ENCODE assay signal across 16 cellular contexts in genomic region chr16:85285681-85286065, GRCh38.
DNase-seq lines count a peak whose midpoint lies in the region; ATAC-seq and TF ChIP-seq lines count a peak whose summit lies in the region.
"Had no signal": no experiment of that assay in that cellular context is flagged by ENCODE, and none has a peak within 500 bp of the region (broad histone marks: within the 10 kb centered on the region; RNA-seq: fewer than 3 reads in every experiment).

No MANE protein-coding gene starts in this region.

- H2AFZ ChIP-seq in mammary epithelial cell (ENCODE audit: low read depth, low read length) (peak overlapping the region; percentile 43), mesenchymal stem cell (ENCODE audit: low read depth, low read length) (no peak overlapping the region)

- H3K27ac ChIP-seq in mammary epithelial cell (ENCODE audit: insufficient read depth, low read depth, low read length) (no peak overlapping the region), mesenchymal stem cell (ENCODE audit: low read length, poor library complexity, severe bottlenecking) (no peak overlapping the region), thyroid gland (peak overlapping the region; percentile 52 to 76 (median 54))
- H3K27ac ChIP-seq: C4-2B had no signal

- H3K9ac ChIP-seq in mammary epithelial cell (ENCODE audit: insufficient read depth, low read length) (no peak overlapping the region), mesenchymal stem cell (ENCODE audit: low read length) (peak overlapping the region; percentile 67)

- no peaks in the 10 kb centered on the region for H3K36me3 ChIP-seq in mammary epithelial cell (ENCODE audit: insufficient read depth, low read length)
- peaks cover 0 to 20% of the 10 kb centered on the region in 2 experiments for H3K36me3 ChIP-seq in mesenchymal stem cell (ENCODE audit: control insufficient read depth in 1 of 2, insufficient read depth in 2 of 2, low read depth in 1 of 2, low read length in 2 of 2)
- H3K36me3 ChIP-seq in thyroid gland, result no peaks in the 10 kb centered on the region
- H3K36me3 ChIP-seq: stomach had no signal

- intact Hi-C loops in mammary epithelial cell (cut with micrococcal nuclease) (no loop called here), thyroid gland (cut with DNase I) (no loop called here)

- H2BK15ac ChIP-seq in mesenchymal stem cell (ENCODE audit: low read depth, poor library complexity, severe bottlenecking), result no peak overlapping the region

- no peak overlapping the region for H2BK5ac ChIP-seq in mesenchymal stem cell (ENCODE audit: low read depth, low read length, poor library complexity, severe bottlenecking)

- peaks cover 46% of the 10 kb centered on the region for H3K79me1 ChIP-seq in mesenchymal stem cell (replicated peaks; ENCODE audit: low read length, poor library complexity, severe bottlenecking)

- no peak overlapping the region for H2BK120ac ChIP-seq in mesenchymal stem cell (ENCODE audit: low read depth, low read length)

- H3K9me3 ChIP-seq in mammary epithelial cell (replicated peaks; ENCODE audit: insufficient read depth, low read length) (no peaks in the 10 kb centered on the region), mesenchymal stem cell (ENCODE audit: control insufficient read depth, low read length) (no peaks in the 10 kb centered on the region), thyroid gland (no peaks in the 10 kb centered on the region)
- H3K9me3 ChIP-seq: stomach had no signal

- no TSS peak for BruUV-seq in mammary epithelial cell (replicated peaks; lab: Mats Ljungman, UMichigan)

- no peak for DNase-seq in HFFc6
- no peak for DNase-seq in mammary epithelial cell
- no peak for DNase-seq in mesenchymal stem cell
- DNase-seq in thyroid gland, result no peak
- no peak for DNase-seq in NCI-H1436 treated with DMSO at 0.1 percent for 48 hours (lab: John Stamatoyannopoulos, UW)
- no peak for DNase-seq in SHP77 treated with DMSO at 0.1 percent for 48 hours (lab: John Stamatoyannopoulos, UW)
- DNase-seq: activated naive CD4-positive, alpha-beta T cell treated with anti-CD3 and anti-CD28 coated beads, Interleukin-2, amount 10 ng/mL, durations not matched to agents 7 days and 5 days; activated T-cell treated with anti-CD3 and anti-CD28 coated beads for 4 hours; DND-41; naive B cell; NCI-H2029; NCI-H510A had no signal

- peak overlapping the region; percentile 67 for H4K91ac ChIP-seq in mesenchymal stem cell (ENCODE audit: low read length)

- H3K27me3 ChIP-seq in mammary epithelial cell (ENCODE audit: insufficient read depth, low read length) (no peaks in the 10 kb centered on the region), mesenchymal stem cell (ENCODE audit: control insufficient read depth in 1 of 2, insufficient read depth in 1 of 2, low read length in 2 of 2) (no peaks in the 10 kb centered on the region), thyroid gland (no peaks in the 10 kb centered on the region)
- H3K27me3 ChIP-seq: stomach had no signal

- in situ Hi-C loops in mammary epithelial cell (cut with MboI; ENCODE audit: low sequenced_read_pairs in 2 of 2), result loop anchor here in 1 of 2 donors (25.0 kb wide), 1 partner anchor 327 kb away; the partner anchor contains the start of gene GSE1

- H3K36me3 Mint-ChIP-seq in HFFc6 (ENCODE audit: low read depth), result no peaks in the 10 kb centered on the region
- H3K36me3 Mint-ChIP-seq: activated naive CD4-positive, alpha-beta T cell treated with anti-CD3 and anti-CD28 coated beads, Interleukin-2, amount 10 ng/mL, durations not matched to agents 7 days and 5 days; naive B cell had no signal

- CTCF ChIA-PET in mammary epithelial cell (lab: Charles Lee; ENCODE audit: low non-redundant PET), result no interaction called here

- no peaks in the 10 kb centered on the region for H3K9me3 Mint-ChIP-seq in HFFc6
- H3K9me3 Mint-ChIP-seq: activated naive CD4-positive, alpha-beta T cell treated with anti-CD3 and anti-CD28 coated beads, Interleukin-2, amount 10 ng/mL, durations not matched to agents 7 days and 5 days; naive B cell had no signal

- H4K8ac ChIP-seq in mesenchymal stem cell (ENCODE audit: low read length), result peak overlapping the region; percentile 59

- H3K27ac Mint-ChIP-seq in HFFc6, result peak overlapping the region; percentile 89; the same call in 1 of the 2 replicates
- H3K27ac Mint-ChIP-seq: activated naive CD4-positive, alpha-beta T cell treated with anti-CD3 and anti-CD28 coated beads, Interleukin-2, amount 10 ng/mL, durations not matched to agents 7 days and 5 days; naive B cell had no signal

- no peak for TF ChIP-seq POLR2A in thyroid gland (IDR thresholded peaks at IDR 0.05)

- TF ChIP-seq CTCF in HFFc6 (IDR thresholded peaks at IDR 0.05) (no peak), mammary epithelial cell (conservative IDR thresholded peaks at IDR 0.05 in 1 of 2, IDR thresholded peaks at IDR 0.05 in 1 of 2; ENCODE audit: extremely low read depth in 1 of 2, insufficient read depth in 1 of 2, low read depth in 1 of 2, low read length in 2 of 2) (no peak), thyroid gland (IDR thresholded peaks at IDR 0.05) (no peak)

- no peak for ATAC-seq in GM19328 (IDR thresholded peaks at IDR 0.05; ENCODE audit: unreplicated experiment)
- ATAC-seq: left colon had no signal

- peak overlapping the region; percentile 13 to 45 for H3K18ac ChIP-seq in mesenchymal stem cell (ENCODE audit: low read depth in 1 of 2, low read length in 2 of 2)

- WGBS in mammary epithelial cell (ENCODE audit: low coverage, missing lambda C conversion rate), result 35% methylated on average over 4 of the region's 7 CpGs
- WGBS in mesenchymal stem cell, result 98% methylated on average over 6 of the region's 7 CpGs
- 78 to 80% methylated on average over 6 to 7 of the region's 7 CpGs for WGBS in thyroid gland, 2 donors

- no peak overlapping the region for H3K4ac ChIP-seq in mesenchymal stem cell (ENCODE audit: low read depth in 1 of 2, low read length in 2 of 2)

- H2BK12ac ChIP-seq in mesenchymal stem cell (ENCODE audit: low read length in 2 of 2), result peak overlapping the region in 1 of 2 experiments; percentile 58

- peak overlapping the region; percentile 70 for H3K4me3 Mint-ChIP-seq in HFFc6
- H3K4me3 Mint-ChIP-seq: activated naive CD4-positive, alpha-beta T cell treated with anti-CD3 and anti-CD28 coated beads, Interleukin-2, amount 10 ng/mL, durations not matched to agents 7 days and 5 days; naive B cell had no signal

- H3K4me2 ChIP-seq in mammary epithelial cell (ENCODE audit: insufficient read depth, low read depth, low read length) (peak overlapping the region; percentile 73), mesenchymal stem cell (ENCODE audit: low read length, poor library complexity, severe bottlenecking) (no peak overlapping the region)

- H2AK5ac ChIP-seq in mesenchymal stem cell (ENCODE audit: low read length, severe bottlenecking), result no peak overlapping the region

- no peaks in the 10 kb centered on the region for H4K20me1 ChIP-seq in mammary epithelial cell (ENCODE audit: insufficient read depth, low read length)

- H3K4me1 Mint-ChIP-seq in HFFc6 (ENCODE audit: low read depth), result peaks cover 29% of the 10 kb centered on the region
- H3K4me1 Mint-ChIP-seq: activated naive CD4-positive, alpha-beta T cell treated with anti-CD3 and anti-CD28 coated beads, Interleukin-2, amount 10 ng/mL, durations not matched to agents 7 days and 5 days; naive B cell had no signal

- peaks cover 5% of the 10 kb centered on the region for H3K27me3 Mint-ChIP-seq in HFFc6 (ENCODE audit: insufficient read depth)

- peaks cover 23% of the 10 kb centered on the region for H3K4me1 ChIP-seq in mammary epithelial cell (ENCODE audit: insufficient read depth, low read length)
- H3K4me1 ChIP-seq in mesenchymal stem cell (ENCODE audit: control insufficient read depth, insufficient read depth, low read depth, low read length), result peaks cover 29% of the 10 kb centered on the region
- peaks cover 15 to 16% of the 10 kb centered on the region in 2 donors for H3K4me1 ChIP-seq in thyroid gland

- no peak overlapping the region for H3K4me3 ChIP-seq in mammary epithelial cell (replicated peaks in 1 of 3; ENCODE audit: insufficient read depth in 1 of 3, low read depth in 2 of 3, low read length in 3 of 3)
- peak overlapping the region in 1 of 2 experiments; percentile 63 for H3K4me3 ChIP-seq in mesenchymal stem cell (ENCODE audit: insufficient read depth in 1 of 2, low read depth in 1 of 2, low read length in 2 of 2)
- H3K4me3 ChIP-seq in thyroid gland (replicated peaks in 1 of 3), result no peak overlapping the region
- H3K4me3 ChIP-seq: stomach had no signal

- peak overlapping the region in 1 of 2 experiments; percentile 13 for H3K14ac ChIP-seq in mesenchymal stem cell (ENCODE audit: low read length in 2 of 2)

- H3K79me2 ChIP-seq in mammary epithelial cell (ENCODE audit: insufficient read depth, low read length), result no peaks in the 10 kb centered on the region

- H3K23ac ChIP-seq in mesenchymal stem cell (ENCODE audit: low read length in 2 of 2), result no peak overlapping the region

- dilution Hi-C loops in mammary epithelial cell (cut with HindIII; ENCODE audit: low sequenced_read_pairs), result no loop called here

Comparison
In these comparisons a context has a peak if more than half of its experiments do, and no peak if none do; other contexts are left out.
1. H3K27ac ChIP-seq: peak in thyroid gland (3 of 3); none in mammary epithelial cell (single experiment) and mesenchymal stem cell (single experiment).